ENCODE assay signal across 1 cellular context in the genomic region with DNA sequence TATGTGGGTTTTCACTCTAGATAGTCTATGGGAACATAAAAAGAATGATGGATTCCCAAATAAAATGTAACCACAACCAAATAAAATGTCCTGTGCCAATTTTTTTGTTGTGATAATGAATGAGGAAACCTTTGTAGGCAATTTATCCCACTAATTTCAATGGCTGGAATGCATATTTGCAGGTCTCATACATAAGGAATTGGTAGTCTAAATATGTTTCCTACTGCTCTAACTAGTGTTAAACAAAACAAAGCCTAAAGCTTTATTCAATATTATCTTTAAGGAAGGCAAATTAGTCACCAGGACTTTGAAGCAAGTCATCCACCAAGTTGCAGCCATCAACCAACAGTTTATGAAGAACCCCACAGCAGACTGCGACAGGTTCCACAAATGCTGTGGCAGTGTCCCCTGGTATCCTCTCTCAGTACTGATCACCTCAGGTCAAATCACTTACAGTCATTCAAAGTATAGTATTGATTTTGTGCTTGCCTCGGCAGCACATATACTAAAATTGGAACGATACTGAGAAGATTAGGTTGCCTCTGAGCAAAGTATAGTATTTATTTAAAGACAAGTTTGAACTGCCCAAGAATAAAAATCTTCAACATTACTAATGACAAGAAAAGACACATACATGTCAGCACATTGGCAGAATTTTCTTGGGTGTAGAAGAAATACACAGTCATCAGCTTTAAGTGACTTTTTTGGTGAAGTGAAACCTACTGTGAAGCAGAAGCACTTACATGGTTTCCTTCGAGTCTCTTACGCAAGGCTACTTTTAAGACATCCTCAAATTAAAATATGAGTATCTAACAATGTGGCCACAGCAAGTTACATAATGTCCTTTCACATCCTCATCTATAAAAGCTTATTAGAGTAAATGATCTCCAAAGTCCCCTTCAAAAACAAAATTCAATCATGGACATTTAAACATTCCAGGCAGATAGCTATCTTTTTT.
TF ChIP-seq lines count a peak whose summit lies in the region.

No MANE protein-coding gene starts in this region.

TF ChIP-seq in SK-N-SH, 30 proteins besides CTCF, POLR2A, EP300 and RAD21 (continued from another document):
- TF ChIP-seq IRF3 (IDR thresholded peaks at IDR 0.05; ENCODE audit: low read depth, low read length): no peak
- TF ChIP-seq TCF12 (IDR thresholded peaks at IDR 0.05): no peak
- TF ChIP-seq ELF1 (IDR thresholded peaks at IDR 0.05): no peak
- TF ChIP-seq MEF2A (IDR thresholded peaks at IDR 0.05; ENCODE audit: borderline replicate concordance, low read depth): no peak
